7 cellular contexts compared by ENCODE assay signal in the genomic region with DNA sequence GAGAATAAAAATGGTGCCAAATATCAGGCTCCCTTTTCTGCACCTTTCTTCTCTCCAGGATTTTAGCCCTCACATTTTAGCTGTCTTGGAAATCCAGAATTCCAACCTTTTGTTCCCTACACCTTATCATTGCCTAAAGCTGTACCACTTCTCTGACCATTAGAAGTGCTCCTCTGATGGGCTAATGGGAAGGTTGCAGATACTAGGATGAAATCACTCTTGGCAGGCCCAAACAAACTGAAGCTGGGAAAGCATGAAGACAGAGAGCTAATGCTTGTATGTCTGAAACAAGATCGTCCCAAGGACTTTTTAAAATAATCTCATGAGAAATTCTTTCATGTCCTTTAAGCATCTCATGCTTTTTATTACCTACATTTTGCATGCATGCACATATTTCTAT.
"Had no signal": no experiment of that assay in that cellular context is flagged by ENCODE, and none has a peak within 500 bp of the region (broad histone marks: within the 10 kb centered on the region; RNA-seq: fewer than 3 reads in every experiment).

No MANE protein-coding gene starts in this region.

- H3K4me2 ChIP-seq: GM23338 had no signal

- H3K36me3 ChIP-seq: HAP-1 had no signal

- DNase-seq: H7, HFFc6, IMR-90 had no signal

- H3K4me1 ChIP-seq: HAP-1 had no signal

- H3K4me3 Mint-ChIP-seq: GM23338, HFFc6 had no signal

- H3K4me3 ChIP-seq: GM23338, HAP-1, K562 had no signal

- H2AFZ ChIP-seq: GM23338 had no signal

- ATAC-seq: GM23338, HCT116, K562 had no signal

- H3K27ac Mint-ChIP-seq: GM23338, HFFc6 had no signal

- H3K9me3 ChIP-seq: HAP-1 had no signal
